ENCODE assay signal across 8 cellular contexts in the genomic region with DNA sequence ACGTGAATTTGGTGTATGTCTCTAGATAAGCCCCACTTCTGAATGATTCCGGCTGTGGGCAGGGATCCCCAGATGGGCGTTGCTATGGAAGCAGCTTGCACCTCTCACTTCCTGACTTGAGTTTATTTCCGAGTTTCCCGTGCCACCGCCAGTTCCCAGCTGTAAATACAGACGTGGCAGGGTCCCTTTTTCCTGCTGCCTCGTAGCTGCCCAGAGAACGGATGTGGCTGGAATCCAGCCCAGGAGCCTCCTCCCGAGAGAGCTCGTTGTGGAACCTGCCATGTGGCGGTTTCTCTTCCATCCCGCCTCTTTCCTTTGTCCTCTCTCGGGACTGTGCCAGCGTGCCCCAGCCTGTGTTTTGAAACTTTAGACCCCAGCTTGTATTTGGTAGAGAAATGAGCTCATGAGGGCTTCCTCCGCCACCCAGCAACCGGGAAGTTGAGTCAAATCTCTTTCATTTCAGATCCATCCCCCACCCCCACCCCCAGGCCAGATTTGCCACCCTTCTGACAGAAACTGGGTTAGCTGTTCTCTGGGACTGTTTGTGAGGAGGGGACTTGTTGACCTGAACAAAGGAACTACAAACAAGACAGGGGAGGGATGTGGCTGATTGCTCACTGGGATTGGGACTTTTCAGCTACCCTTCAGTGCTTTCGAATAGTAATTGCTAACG.
DNase-seq lines count a peak whose midpoint lies in the region; ATAC-seq, FAIRE-seq and TF ChIP-seq lines count a peak whose summit lies in the region.

No MANE protein-coding gene starts in this region.

- H3K36me3 ChIP-seq in OCI-LY7 (ENCODE audit: insufficient read depth, low read length) (no peaks in the 10 kb centered on the region), kidney (ENCODE audit: control insufficient read depth in 1 of 2, insufficient read depth in 2 of 2, low read length in 2 of 2) (no peaks in the 10 kb centered on the region)

- ATAC-seq in HG03460 (IDR thresholded peaks at IDR 0.05; ENCODE audit: unreplicated experiment), result no peak

- intact Hi-C loops in OCI-LY7 (cut with micrococcal nuclease; ENCODE audit: unreplicated experiment), result loop anchor here (1.0 kb wide), 1 partner anchor 43 kb away; no protein-coding TSS in a partner anchor
- intact Hi-C loops in kidney (cut with DNase I), result no loop called here

- TF ChIP-seq CTCF in OCI-LY7 (conservative IDR thresholded peaks at IDR 0.05; ENCODE audit: low read length), result no peak
- no peak for TF ChIP-seq CTCF in kidney (IDR thresholded peaks at IDR 0.05; ENCODE audit: borderline replicate concordance, extremely low read depth, insufficient read depth)

- H3K9me3 ChIP-seq in OCI-LY7 (ENCODE audit: low read length), result no peaks in the 10 kb centered on the region
- H3K9me3 ChIP-seq in kidney (ENCODE audit: control insufficient read depth in 1 of 2, low read length in 2 of 2), result no peaks in the 10 kb centered on the region

- POLR2A ChIA-PET in OCI-LY7 (lab: Charles Lee), result interaction anchor here (0.9 to 4.0 kb wide), 17 partner anchors 9 to 399 kb away, joined by 3 to 25 read pairs (median 5); a partner anchor contains a TSS

- in situ Hi-C loops in Caki2 (cut with HindIII; ENCODE audit: low pct_unique_long_range_greater_than_20kb, low sequenced_read_pairs), result no loop called here

- BruUV-seq in OCI-LY7 (replicated peaks; lab: Mats Ljungman, UMichigan), result no TSS peak

- no peaks in the 10 kb centered on the region for H3K9me2 ChIP-seq in OCI-LY7 (ENCODE audit: insufficient read depth, low read length)

- H3K79me2 ChIP-seq in OCI-LY7 (ENCODE audit: insufficient read depth, low read depth, low read length), result peaks cover 25% of the 10 kb centered on the region; the same call in 1 of the 2 replicates

- H3K4me2 ChIP-seq in OCI-LY7 (ENCODE audit: low read length), result peak overlapping the region; percentile 81

- FAIRE-seq in kidney (lab: Jason Lieb, UNC), result no peak

- peak overlapping the region; percentile 72 to 74 for H3K9ac ChIP-seq in kidney (ENCODE audit: low read length in 2 of 2)

- peak overlapping the region; percentile 51; the same call in 1 of the 2 replicates for H2AFZ ChIP-seq in OCI-LY7 (ENCODE audit: low read length)

- H3K27ac ChIP-seq in OCI-LY7 (ENCODE audit: low read depth, low read length, poor library complexity, severe bottlenecking), result peak overlapping the region; percentile 72
- H3K27ac ChIP-seq in caudate nucleus (ENCODE audit: low read depth, low read length), result peak overlapping the region; percentile 67
- H3K27ac ChIP-seq in kidney (ENCODE audit: low read depth in 2 of 2, low read length in 2 of 2), result peak overlapping the region; percentile 83 to 88

- H3K4me3 ChIP-seq in OCI-LY7 (ENCODE audit: low read depth, low read length, poor library complexity, severe bottlenecking) (peak overlapping the region; percentile 67), kidney (ENCODE audit: low read length in 2 of 2) (peak overlapping the region; percentile 46 to 49)

- H4K20me1 ChIP-seq in OCI-LY7 (ENCODE audit: insufficient read depth, low read length), result no peaks in the 10 kb centered on the region

- H3K4me1 ChIP-seq in OCI-LY7 (ENCODE audit: insufficient read depth, low read length, poor library complexity, severe bottlenecking) (peaks cover 49% of the 10 kb centered on the region), kidney (ENCODE audit: control insufficient read depth in 1 of 2, insufficient read depth in 1 of 2, low read depth in 1 of 2, low read length in 2 of 2) (peaks cover 21 to 27% of the 10 kb centered on the region in 2 donors)

- CTCF ChIA-PET in OCI-LY7 (lab: Charles Lee; ENCODE audit: unreplicated experiment), result interaction anchor here (0.7 to 2.9 kb wide), 6 partner anchors 9 to 88 kb away, joined by 3 to 10 read pairs (median 4); no protein-coding TSS in a partner anchor

- peak; percentile 81 for DNase-seq in Caki2 (ENCODE audit: low read depth)
- DNase-seq in HK-2 (ENCODE audit: unreplicated experiment), result peak; percentile 88
- peak; percentile 43 for DNase-seq in OCI-LY7 (ENCODE audit: low spot score)
- peak in 44 of 61 donors; percentile 11 to 70 (median 34) for DNase-seq in caudate nucleus (lab: John Stamatoyannopoulos, UW)
- peak; percentile 90 for DNase-seq in kidney
- DNase-seq in stimulated activated CD8-positive, alpha-beta memory T cell treated with anti-CD3 and anti-CD28 coated beads, Interleukin-2, amount 100 ng/mL, for 48 hours (ENCODE audit: low read depth in 2 of 2), result peak; percentile 11 to 14
- no peak for DNase-seq in NK-92 treated with Interleukin-12 subunit alpha and Interleukin-12 subunit beta, amount 100 ng/mL, for 24 hours (lab: John Stamatoyannopoulos, UW)
